8 cellular contexts compared by ENCODE assay signal in genomic region chr1:226108935-226109828, GRCh38. TPM values are rescaled to one million over a fixed set of nuclear protein-coding genes. Genes with fewer than 3 reads are reported as not detected.
A peak's percentile ranks its signal among the peaks of the same experiment; 100 is the strongest.
DNase-seq lines count a peak whose midpoint lies in the region; ATAC-seq and TF ChIP-seq lines count a peak whose summit lies in the region.

No MANE protein-coding gene starts in this region.

- intact Hi-C loops in spleen (cut with DNase I; ENCODE audit: low total_unique reads): no loop called here

- peak overlapping the region; percentile 45 for H3K27ac ChIP-seq in CD4-positive, CD25-positive, alpha-beta regulatory T cell (ENCODE audit: insufficient read depth, low read length, poor library complexity, severe bottlenecking)
- peak overlapping the region; percentile 72 to 99 (median 95) for H3K27ac ChIP-seq in spleen

- DNase-seq in CD4-positive, CD25-positive, alpha-beta regulatory T cell: no peak
- DNase-seq in activated naive CD8-positive, alpha-beta T cell treated with anti-CD3 and anti-CD28 coated beads, Interleukin-2, amount 10 ng/mL, durations not matched to agents 7 days and 5 days: no peak
- DNase-seq in spleen: no peak
- no peak for DNase-seq in NCI-H1092 treated with DMSO at 0.1 percent for 48 hours (lab: John Stamatoyannopoulos, UW)
- DNase-seq in ACHN: no peak

- H3K9me3 ChIP-seq in CD4-positive, CD25-positive, alpha-beta regulatory T cell (ENCODE audit: control insufficient read depth in 2 of 2, low read length in 2 of 2): no peaks in the 10 kb centered on the region
- no peaks in the 10 kb centered on the region for H3K9me3 ChIP-seq in spleen

- TF ChIP-seq POLR2A in spleen (IDR thresholded peaks at IDR 0.05): no peak

- H3K36me3 Mint-ChIP-seq in CD4-positive, CD25-positive, alpha-beta regulatory T cell: no peaks in the 10 kb centered on the region
- no peaks in the 10 kb centered on the region for H3K36me3 Mint-ChIP-seq in activated naive CD8-positive, alpha-beta T cell treated with anti-CD3 and anti-CD28 coated beads, Interleukin-2, amount 10 ng/mL, durations not matched to agents 7 days and 5 days

- peak overlapping the region; percentile 90 to 96 (median 92) for H3K4me3 Mint-ChIP-seq in CD4-positive, CD25-positive, alpha-beta regulatory T cell
- H3K4me3 Mint-ChIP-seq in activated naive CD8-positive, alpha-beta T cell treated with anti-CD3 and anti-CD28 coated beads, Interleukin-2, amount 10 ng/mL, durations not matched to agents 7 days and 5 days: peak overlapping the region; percentile 88

- POLR2A ChIA-PET in activated naive CD8-positive, alpha-beta T cell treated with anti-CD3 and anti-CD28 coated beads, Interleukin-2, amount 10 ng/mL, durations not matched to agents 7 days and 5 days (lab: Charles Lee): interaction anchor here (0.6 to 3.7 kb wide), 7 partner anchors 12 to 200 kb away, joined by 3 to 36 read pairs (median 4); partner anchors contain the start of genes H3-3A and LIN9

- peak overlapping the region in 2 of 3 donors; percentile 85 to 92 for H3K27ac Mint-ChIP-seq in CD4-positive, CD25-positive, alpha-beta regulatory T cell
- peak overlapping the region; percentile 89 for H3K27ac Mint-ChIP-seq in activated naive CD8-positive, alpha-beta T cell treated with anti-CD3 and anti-CD28 coated beads, Interleukin-2, amount 10 ng/mL, durations not matched to agents 7 days and 5 days

- no peaks in the 10 kb centered on the region for H3K27me3 Mint-ChIP-seq in CD4-positive, CD25-positive, alpha-beta regulatory T cell
- peaks cover 3% of the 10 kb centered on the region for H3K27me3 Mint-ChIP-seq in activated naive CD8-positive, alpha-beta T cell treated with anti-CD3 and anti-CD28 coated beads, Interleukin-2, amount 10 ng/mL, durations not matched to agents 7 days and 5 days

- H3K27me3 ChIP-seq in CD4-positive, CD25-positive, alpha-beta regulatory T cell (ENCODE audit: control insufficient read depth, insufficient read depth, low read length): no peaks in the 10 kb centered on the region
- H3K27me3 ChIP-seq in spleen (replicated peaks in 1 of 7): no peaks in the 10 kb centered on the region

- peak in 2 of 11 experiments; percentile 27 to 28 for TF ChIP-seq CTCF in spleen (IDR thresholded peaks at IDR 0.05 in 8 of 11, conservative IDR thresholded peaks at IDR 0.05 in 3 of 11)

- WGBS in spleen, 5 donors: 26 to 30% (median 27%) methylated on average over 23 of the region's 23 CpGs

- H3K4me1 ChIP-seq in CD4-positive, CD25-positive, alpha-beta regulatory T cell (ENCODE audit: control insufficient read depth, insufficient read depth, low read length, poor library complexity, severe bottlenecking): peaks cover 10% of the 10 kb centered on the region
- H3K4me1 ChIP-seq in spleen: peaks cover 17 to 58% (median 37%) of the 10 kb centered on the region in 6 donors

- no peak for ATAC-seq in CD4-positive, CD25-positive, alpha-beta regulatory T cell (ENCODE audit: low read depth in 2 of 2)
- ATAC-seq in HG02943 (IDR thresholded peaks at IDR 0.05; ENCODE audit: low read depth, unreplicated experiment) (peak; percentile 10), HG03342 (IDR thresholded peaks at IDR 0.05; ENCODE audit: unreplicated experiment) (no peak)
- ATAC-seq in activated naive CD8-positive, alpha-beta T cell treated with anti-CD3 and anti-CD28 coated beads, Interleukin-2, amount 10 ng/mL, durations not matched to agents 7 days and 5 days (ENCODE audit: low read depth): no peak

- H3K4me1 Mint-ChIP-seq in CD4-positive, CD25-positive, alpha-beta regulatory T cell: peaks cover 0 to 24% (median 4%) of the 10 kb centered on the region in 4 donors
- peaks cover 8% of the 10 kb centered on the region for H3K4me1 Mint-ChIP-seq in activated naive CD8-positive, alpha-beta T cell treated with anti-CD3 and anti-CD28 coated beads, Interleukin-2, amount 10 ng/mL, durations not matched to agents 7 days and 5 days

- H3K4me3 ChIP-seq in CD4-positive, CD25-positive, alpha-beta regulatory T cell (ENCODE audit: low read depth, low read length): peak overlapping the region; percentile 41
- H3K4me3 ChIP-seq in iPS-11a (ENCODE audit: low read depth, low read length): peak overlapping the region; percentile 63
- peak overlapping the region; percentile 32 to 85 (median 64) for H3K4me3 ChIP-seq in spleen

- H3K36me3 ChIP-seq in CD4-positive, CD25-positive, alpha-beta regulatory T cell (ENCODE audit: control insufficient read depth, insufficient read depth, low read length): no peaks in the 10 kb centered on the region
- H3K36me3 ChIP-seq in spleen: no peaks in the 10 kb centered on the region

- H3K9me3 Mint-ChIP-seq in CD4-positive, CD25-positive, alpha-beta regulatory T cell: peaks cover 0 to 1% (median 0%) of the 10 kb centered on the region in 7 donors
- no peaks in the 10 kb centered on the region for H3K9me3 Mint-ChIP-seq in activated naive CD8-positive, alpha-beta T cell treated with anti-CD3 and anti-CD28 coated beads, Interleukin-2, amount 10 ng/mL, durations not matched to agents 7 days and 5 days

- in situ Hi-C loops in ACHN (cut with HindIII; ENCODE audit: low pct_ligation_motif_present, low pct_unique_long_range_greater_than_20kb, low sequenced_read_pairs): no loop called here

RNA-seq across cellular contexts. Expression of gene H3-3A, which starts 46.7 kb away (rescaled TPM):
- total RNA-seq in CD4-positive, CD25-positive, alpha-beta regulatory T cell: 408 TPM
- 1,000 to 10,000 TPM in 2 of 4 donors, 100 to 1,000 TPM in 2; 858 to 1,137 (median 1,025) TPM for polyA plus RNA-seq in CD4-positive, CD25-positive, alpha-beta regulatory T cell
- total RNA-seq in activated naive CD8-positive, alpha-beta T cell treated with anti-CD3 and anti-CD28 coated beads, Interleukin-2, amount 10 ng/mL, durations not matched to agents 7 days and 5 days: 100 to 1,000 TPM; 454 to 466 TPM
- total RNA-seq in spleen: 100 to 1,000 TPM; 362 to 685 (median 490) TPM
- polyA plus RNA-seq in spleen: 1,000 to 10,000 TPM in 1 of 3 donors, 100 to 1,000 TPM in 2; 837 to 1,089 (median 864) TPM
